In the genomic region with DNA sequence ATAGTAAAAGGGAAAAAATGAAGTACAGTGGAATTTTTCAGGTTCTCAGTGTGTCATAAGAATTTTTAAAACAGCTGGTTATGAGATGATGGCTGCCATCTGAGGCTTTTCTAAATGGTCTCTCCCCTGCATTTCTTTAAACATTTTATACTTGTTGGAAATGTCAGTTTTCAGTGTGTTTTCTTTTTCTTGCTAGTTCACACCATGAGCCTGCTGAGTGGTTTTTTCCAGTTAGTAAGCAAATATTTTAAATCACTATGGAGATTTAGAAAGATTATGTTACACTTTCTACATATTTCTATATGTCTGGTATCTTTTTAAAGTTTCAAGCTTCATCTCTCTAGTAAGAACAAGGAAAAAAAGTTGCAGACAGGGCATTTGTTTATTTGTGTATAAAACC, we compare ENCODE assay signal across 1 cellular context.
TF ChIP-seq lines count a peak whose summit lies in the region.

No MANE protein-coding gene starts in this region.

TF ChIP-seq in HepG2, 621 proteins besides CTCF, POLR2A, EP300 and RAD21:
- TF ChIP-seq SIN3B (IDR thresholded peaks at IDR 0.05; ENCODE audit: low read length) (no peak), MTF1 (CRISPR knock-in tag; IDR thresholded peaks at IDR 0.05) (no peak), ZFP36 (IDR thresholded peaks at IDR 0.05; ENCODE audit: borderline replicate concordance, low read depth, low read length, partially characterized antibody) (no peak), RCOR2 (CRISPR knock-in tag; IDR thresholded peaks at IDR 0.05) (no peak), ZNF547 (CRISPR knock-in tag; IDR thresholded peaks at IDR 0.05) (no peak), MXD4 (CRISPR knock-in tag; IDR thresholded peaks at IDR 0.05) (no peak), ZSCAN30 (CRISPR knock-in tag; IDR thresholded peaks at IDR 0.05) (no peak), ZNF713 (CRISPR knock-in tag; IDR thresholded peaks at IDR 0.05) (no peak), MYNN (CRISPR knock-in tag; IDR thresholded peaks at IDR 0.05; ENCODE audit: low read depth) (no peak), ZSCAN20 (CRISPR knock-in tag; IDR thresholded peaks at IDR 0.05; ENCODE audit: borderline replicate concordance) (no peak), ZNF501 (CRISPR knock-in tag; IDR thresholded peaks at IDR 0.05) (no peak), ARNT2 (CRISPR knock-in tag; IDR thresholded peaks at IDR 0.05; ENCODE audit: low read depth) (no peak)
